ENCODE assay signal across 8 cellular contexts in the genomic region with DNA sequence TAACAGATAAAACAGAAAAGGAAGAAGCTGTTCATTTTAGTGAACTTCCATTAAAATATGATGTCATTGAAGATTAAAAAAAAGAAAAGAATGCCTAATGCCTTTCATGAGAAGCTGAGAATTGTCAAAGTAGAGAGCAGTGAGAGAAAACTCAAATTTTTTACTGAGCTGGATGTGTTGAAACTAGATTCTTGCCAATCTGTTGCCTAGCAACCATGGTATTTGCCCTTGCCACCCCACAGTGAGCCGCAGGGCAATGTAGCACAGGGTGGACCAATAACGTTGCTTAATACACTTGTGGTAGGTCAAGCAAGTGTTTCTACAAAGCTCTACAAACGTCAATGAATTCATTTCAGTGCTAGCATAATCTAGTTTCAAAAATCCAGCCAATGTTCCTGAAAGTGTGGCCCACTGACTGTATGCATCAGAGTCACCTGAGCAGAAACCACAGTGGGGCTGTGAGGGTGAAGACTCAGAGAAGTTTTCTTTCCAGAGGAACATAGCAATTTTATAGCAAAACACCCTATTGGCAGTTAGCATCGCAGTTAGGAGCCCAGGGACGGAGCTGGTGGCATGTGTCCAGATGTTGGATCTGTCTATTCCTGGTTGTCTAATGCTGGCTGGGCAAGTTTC.
DNase-seq lines count a peak whose midpoint lies in the region; ATAC-seq and TF ChIP-seq lines count a peak whose summit lies in the region.

No MANE protein-coding gene starts in this region.

- H3K4me1 ChIP-seq in psoas muscle: peaks cover 14% of the 10 kb centered on the region

- H3K27ac ChIP-seq in psoas muscle: no peak overlapping the region

- 10 to 22% (median 21%) methylated on average over 5 of the region's 5 CpGs for WGBS in psoas muscle, 3 donors

- H3K36me3 ChIP-seq in psoas muscle (ENCODE audit: insufficient read depth in 1 of 2, low read depth in 1 of 2): no peaks in the 10 kb centered on the region

- H3K36me3 Mint-ChIP-seq in activated T-cell treated with anti-CD3 and anti-CD28 coated beads, Interleukin-2, amount 50 U/mL, for 4 hours (ENCODE audit: insufficient read depth): peaks cover 43% of the 10 kb centered on the region

- H3K9me3 Mint-ChIP-seq in activated T-cell treated with anti-CD3 and anti-CD28 coated beads, Interleukin-2, amount 50 U/mL, for 4 hours: no peaks in the 10 kb centered on the region

- H3K4me3 ChIP-seq in psoas muscle: no peak overlapping the region

- H3K4me1 Mint-ChIP-seq in activated T-cell treated with anti-CD3 and anti-CD28 coated beads, Interleukin-2, amount 50 U/mL, for 4 hours (ENCODE audit: low read depth): peaks cover 48% of the 10 kb centered on the region

- ATAC-seq in GM19025 (IDR thresholded peaks at IDR 0.05; ENCODE audit: low read depth, unreplicated experiment): peak; percentile 48
- peak; percentile 90 to 93 for ATAC-seq in activated T-cell treated with anti-CD3 and anti-CD28 coated beads, Interleukin-2, amount 50 U/mL, for 4 hours
- ATAC-seq in psoas muscle: peak in 3 of 4 donors; percentile 42 to 64 (median 59)

- intact Hi-C loops in head of caudate nucleus (cut with DNase I): no loop called here
- intact Hi-C loops in psoas muscle (cut with DNase I): no loop called here

- H3K4me3 Mint-ChIP-seq in activated T-cell treated with anti-CD3 and anti-CD28 coated beads, Interleukin-2, amount 50 U/mL, for 4 hours: no peak overlapping the region

- DNase-seq in A172 (ENCODE audit: low spot score) (peak; percentile 42), LHCN-M2 (ENCODE audit: low read depth) (peak; percentile 85), head of caudate nucleus (peak in 23 of 42 donors; percentile 17 to 77 (median 39)), psoas muscle (peak; percentile 32 to 63), islet precursor cell (no peak), UCSD-AML1 (lab: John Stamatoyannopoulos, UW; ENCODE audit: unreplicated experiment) (no peak)
- no peak for DNase-seq in activated T-cell treated with anti-CD3 and anti-CD28 coated beads, Interleukin-2, amount 50 U/mL, for 4 hours

- H3K27me3 ChIP-seq in psoas muscle (ENCODE audit: insufficient read depth in 3 of 3, low read length in 2 of 3): no peaks in the 10 kb centered on the region

- no peaks in the 10 kb centered on the region for H3K27me3 Mint-ChIP-seq in activated T-cell treated with anti-CD3 and anti-CD28 coated beads, Interleukin-2, amount 50 U/mL, for 4 hours (ENCODE audit: low read depth)

- no peaks in the 10 kb centered on the region for H3K9me3 ChIP-seq in psoas muscle

- TF ChIP-seq CTCF in psoas muscle (IDR thresholded peaks at IDR 0.05): no peak

Comparison
In these comparisons a context has a peak if more than half of its experiments do, and no peak if none do; other contexts are left out.
1. DNase-seq: peak in A172 (single experiment), LHCN-M2 (single experiment), head of caudate nucleus (23 of 42) and psoas muscle (2 of 2); none in activated T-cell treated with anti-CD3 and anti-CD28 coated beads, Interleukin-2, amount 50 U/mL, for 4 hours (single experiment), islet precursor cell (single experiment) and UCSD-AML1 (single experiment).
2. Peak in every context shown above with its lines, with median percentiles within 50 percentile points of each other: ATAC-seq.